ENCODE assay signal across 8 cellular contexts in genomic region chr13:98484289-98485219, GRCh38.
A peak's percentile ranks its signal among the peaks of the same experiment; 100 is the strongest.
DNase-seq lines count a peak whose midpoint lies in the region; ATAC-seq and TF ChIP-seq lines count a peak whose summit lies in the region.

No MANE protein-coding gene starts in this region.

- intact Hi-C loops in Calu3 (cut with micrococcal nuclease; ENCODE audit: unreplicated experiment): loop anchor here (5.0 kb wide), 2 partner anchors 88 to 168 kb away; no protein-coding TSS in a partner anchor

- H3K4me3 ChIP-seq in muscle layer of duodenum (ENCODE audit: low read depth in 1 of 2, low read length in 2 of 2): no peak overlapping the region

- no peaks in the 10 kb centered on the region for H3K36me3 ChIP-seq in muscle layer of duodenum (ENCODE audit: control insufficient read depth in 1 of 2, insufficient read depth in 2 of 2, low read length in 2 of 2)

- no TSS peak for BruUV-seq in Calu3 (replicated peaks; lab: Mats Ljungman, UMichigan)

- H3K9me3 Mint-ChIP-seq in Calu3 (ENCODE audit: low read depth, unreplicated experiment): no peaks in the 10 kb centered on the region
- no peaks in the 10 kb centered on the region for H3K9me3 Mint-ChIP-seq in stimulated activated effector memory CD8-positive, alpha-beta T cell treated with anti-CD3 and anti-CD28 coated beads, Interleukin-12 subunit alpha, Interleukin-12 subunit beta, amount 100 ng/mL, for 72 hours

- peaks cover 41 to 61% of the 10 kb centered on the region in 2 donors for H3K4me1 ChIP-seq in muscle layer of duodenum (ENCODE audit: control insufficient read depth in 1 of 2, insufficient read depth in 2 of 2, low read length in 2 of 2)

- peaks cover 24% of the 10 kb centered on the region for H3K36me3 Mint-ChIP-seq in Calu3 (ENCODE audit: insufficient read depth, unreplicated experiment)
- H3K36me3 Mint-ChIP-seq in stimulated activated effector memory CD8-positive, alpha-beta T cell treated with anti-CD3 and anti-CD28 coated beads, Interleukin-12 subunit alpha, Interleukin-12 subunit beta, amount 100 ng/mL, for 72 hours: peaks cover 64% of the 10 kb centered on the region

- H3K4me3 Mint-ChIP-seq in Calu3 (ENCODE audit: low read depth, unreplicated experiment): peak overlapping the region; percentile 67
- peak overlapping the region; percentile 68 for H3K4me3 Mint-ChIP-seq in stimulated activated effector memory CD8-positive, alpha-beta T cell treated with anti-CD3 and anti-CD28 coated beads, Interleukin-12 subunit alpha, Interleukin-12 subunit beta, amount 100 ng/mL, for 72 hours

- H3K4me1 Mint-ChIP-seq in Calu3 (ENCODE audit: low read depth, unreplicated experiment): peaks cover 9% of the 10 kb centered on the region
- H3K4me1 Mint-ChIP-seq in stimulated activated effector memory CD8-positive, alpha-beta T cell treated with anti-CD3 and anti-CD28 coated beads, Interleukin-12 subunit alpha, Interleukin-12 subunit beta, amount 100 ng/mL, for 72 hours: peaks cover 94% of the 10 kb centered on the region

- no peak for TF ChIP-seq CTCF in Calu3 (IDR thresholded peaks at IDR 0.05; ENCODE audit: unreplicated experiment)

- no peaks in the 10 kb centered on the region for H3K27me3 ChIP-seq in muscle layer of duodenum (ENCODE audit: low read depth, low read length)

- H3K9me3 ChIP-seq in muscle layer of duodenum (ENCODE audit: control insufficient read depth in 1 of 2, low read length in 2 of 2): no peaks in the 10 kb centered on the region

- peak overlapping the region; percentile 98 for H3K27ac Mint-ChIP-seq in Calu3 (ENCODE audit: unreplicated experiment)
- H3K27ac Mint-ChIP-seq in stimulated activated effector memory CD8-positive, alpha-beta T cell treated with anti-CD3 and anti-CD28 coated beads, Interleukin-12 subunit alpha, Interleukin-12 subunit beta, amount 100 ng/mL, for 72 hours: peak overlapping the region; percentile 93

- ATAC-seq in HG02623 (IDR thresholded peaks at IDR 0.05; ENCODE audit: unreplicated experiment): peak; percentile 35
- peak; percentile 81 for ATAC-seq in stimulated activated effector memory CD8-positive, alpha-beta T cell treated with anti-CD3 and anti-CD28 coated beads, Interleukin-12 subunit alpha, Interleukin-12 subunit beta, amount 100 ng/mL, for 72 hours

- DNase-seq in Calu3: peak; percentile 77
- DNase-seq in NCI-H69 (lab: John Stamatoyannopoulos, UW): peak; percentile 94
- DNase-seq in activated CD8-positive, alpha-beta memory T cell treated with anti-CD3 and anti-CD28 coated beads, Interleukin-2, amount 50 U/mL, for 1 hour (ENCODE audit: extremely low read depth): peak; percentile 48
- peak; percentile 98 for DNase-seq in epithelial cell of prostate (ENCODE audit: low read depth, low spot score)
- peak; percentile 21 to 56 for DNase-seq in stimulated activated effector memory CD8-positive, alpha-beta T cell treated with anti-CD3 and anti-CD28 coated beads, Interleukin-12 subunit alpha, Interleukin-12 subunit beta, amount 100 ng/mL, for 72 hours (ENCODE audit: low spot score in 2 of 2)
- DNase-seq in putamen (ENCODE audit: low spot score): no peak

- H3K27me3 Mint-ChIP-seq in Calu3 (ENCODE audit: unreplicated experiment): no peaks in the 10 kb centered on the region

- CTCF ChIA-PET in Calu3 (lab: Charles Lee): interaction anchor here (0.7 to 1.4 kb wide), 5 partner anchors 23 to 189 kb away, joined by 3 to 6 read pairs (median 4); no protein-coding TSS in a partner anchor

- H3K27ac ChIP-seq in epithelial cell of prostate (peak overlapping the region; percentile 98), muscle layer of duodenum (ENCODE audit: low read length) (peak overlapping the region; percentile 81)
